In the genomic region with DNA sequence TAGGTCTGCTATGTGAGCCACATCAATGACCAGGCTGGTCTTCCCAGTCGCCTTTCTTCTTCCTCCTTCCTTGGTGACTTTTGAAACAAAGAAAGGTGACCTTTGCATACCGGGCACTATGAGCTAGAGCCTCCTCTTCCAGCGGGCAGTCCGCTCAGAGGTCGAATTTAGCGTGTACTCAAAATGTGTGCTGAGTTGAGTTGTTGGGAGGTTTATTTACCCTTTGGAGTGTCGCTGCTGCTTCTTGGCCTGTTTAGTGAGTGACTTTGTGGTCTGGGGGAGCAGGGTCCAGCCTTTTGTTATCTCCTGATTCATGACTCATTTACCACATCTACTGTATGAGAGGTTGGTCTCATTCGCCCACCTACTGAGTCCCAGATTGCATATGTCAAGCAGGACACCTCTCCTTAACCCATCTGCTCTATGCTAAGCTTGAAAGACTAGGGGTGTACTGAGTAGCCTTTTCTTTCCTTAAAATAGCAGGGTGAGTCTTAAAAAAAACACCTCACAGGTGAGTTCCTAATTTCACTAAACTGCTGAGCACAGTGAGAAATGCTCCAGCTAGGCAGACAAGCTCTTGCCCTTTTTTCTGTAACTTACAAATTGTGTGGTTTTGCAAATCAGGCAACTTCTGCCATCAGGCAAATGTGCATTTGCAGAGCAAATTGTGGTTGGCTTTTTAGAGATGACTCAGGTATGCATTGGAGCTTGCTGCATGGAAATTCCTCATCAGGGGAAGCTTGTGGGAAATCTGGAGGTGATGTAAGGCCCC, we compare ENCODE assay signal across 10 cellular contexts. TPM values are rescaled to one million over a fixed set of nuclear protein-coding genes. Genes with fewer than 3 reads are reported as not detected.
DNase-seq lines count a peak whose midpoint lies in the region; ATAC-seq, FAIRE-seq and TF ChIP-seq lines count a peak whose summit lies in the region.
"Had no signal": no experiment of that assay in that cellular context is flagged by ENCODE, and none has a peak within 500 bp of the region (broad histone marks: within the 10 kb centered on the region; RNA-seq: fewer than 3 reads in every experiment).

No MANE protein-coding gene starts in this region.

- peak; percentile 61 to 85; a peak in 3 of 4 replicates for TF ChIP-seq EP300 in HepG2 (IDR thresholded peaks at IDR 0.05; ENCODE audit: low read depth in 2 of 2, low read length in 2 of 2)
- peak; percentile 48; the same call in 1 of the 2 replicates for TF ChIP-seq EP300 in HepG2 (CRISPR knock-in tag; IDR thresholded peaks at IDR 0.05; ENCODE audit: borderline replicate concordance)
- no peak for TF ChIP-seq EP300 in stomach (IDR thresholded peaks at IDR 0.05)

- no TSS peak for BruUV-seq in HepG2 (replicated peaks; lab: Mats Ljungman, UMichigan)

- H3K4me3 ChIP-seq in HepG2 (replicated peaks in 1 of 3; ENCODE audit: insufficient read depth in 1 of 3, low read depth in 2 of 3, low read length in 3 of 3) (peak overlapping the region in 2 of 3 experiments; percentile 97 to 100; a peak in 3 of 6 replicates), stomach (no peak overlapping the region)
- H3K4me3 ChIP-seq: gastroesophageal sphincter had no signal

- peak overlapping the region; percentile 99 for H3K27ac ChIP-seq in HepG2 (ENCODE audit: extremely low read length, insufficient read depth, low read length)
- H3K27ac ChIP-seq in stomach, result peak overlapping the region in 1 of 5 donors; percentile 29
- H3K27ac ChIP-seq: gastroesophageal sphincter, VCaP had no signal

- TF ChIP-seq CTCF in GM13977 (IDR thresholded peaks at IDR 0.05; ENCODE audit: extremely low read depth, insufficient read depth, missing control alignments), result no peak
- 0 out of 2 replicates have a peak, but pooled peaks have one; percentile 25 for TF ChIP-seq CTCF in HepG2 (CRISPR knock-in tag; IDR thresholded peaks at IDR 0.05)
- TF ChIP-seq CTCF in stomach (IDR thresholded peaks at IDR 0.05), result no peak

- in situ Hi-C loops in GM13977 (cut with MboI; ENCODE audit: low pct_unique_long_range_greater_than_20kb, low sequenced_read_pairs, unreplicated experiment) (no loop called here), HepG2 (cut with HindIII; ENCODE audit: extremely low pct_ligation_motif_present, low pct_unique_long_range_greater_than_20kb) (no loop called here), KBM-7 (cut with MboI; ENCODE audit: low pct_unique_long_range_greater_than_20kb, low sequenced_read_pairs) (no loop called here)

- H3K4me2 ChIP-seq in HepG2 (ENCODE audit: low read depth, low read length), result peak overlapping the region; percentile 83

- peak; percentile 93 for FAIRE-seq in HepG2 (lab: Jason Lieb, UNC)

- CTCF ChIA-PET in HepG2 (lab: Yijun Ruan, JAX; ENCODE audit: low intra/inter-chr PET ratio, low total read pairs), result interaction anchor here (0.6 kb wide), 1 partner anchor 44 kb away, joined by 3 read pairs; no protein-coding TSS in a partner anchor

- peaks cover 64% of the 10 kb centered on the region for H3K4me1 ChIP-seq in HepG2 (ENCODE audit: insufficient read depth, low read length)
- H3K4me1 ChIP-seq in stomach, result peaks cover 4 to 16% (median 15%) of the 10 kb centered on the region in 4 donors

- POLR2A ChIA-PET in HepG2 (lab: Yijun Ruan, JAX), result interaction anchor here (0.7 to 10.5 kb wide), 10 partner anchors 9 to 432 kb away, joined by 3 to 265 read pairs (median 6); a partner anchor contains a TSS

- H3K36me3 ChIP-seq in HepG2 (replicated peaks in 1 of 2; ENCODE audit: control insufficient read depth in 1 of 2, insufficient read depth in 2 of 2, low read length in 2 of 2), result no peaks in the 10 kb centered on the region
- H3K36me3 ChIP-seq in stomach, result no peaks in the 10 kb centered on the region
- H3K36me3 ChIP-seq: gastroesophageal sphincter had no signal

- H3K9me3 ChIP-seq in HepG2 (ENCODE audit: low read length), result no peaks in the 10 kb centered on the region
- no peaks in the 10 kb centered on the region for H3K9me3 ChIP-seq in stomach
- H3K9me3 ChIP-seq: gastroesophageal sphincter had no signal

- WGBS in HepG2 (ENCODE audit: low lambda C conversion rate), result 2% methylated on average over 8 of the region's 8 CpGs
- 53 to 67% (median 59%) methylated on average over 8 of the region's 8 CpGs for WGBS in stomach, 5 donors

- TF ChIP-seq POLR2A in HepG2 (IDR thresholded peaks at IDR 0.05; ENCODE audit: insufficient read depth in 1 of 2, low read depth in 2 of 2, low read length in 2 of 2), result peak; percentile 15 to 59; a peak in 3 of 4 replicates
- TF ChIP-seq POLR2A in stomach (IDR thresholded peaks at IDR 0.05), result no peak

- no peaks in the 10 kb centered on the region; a peak in 2 of 5 replicates for H3K27me3 ChIP-seq in HepG2 (ENCODE audit: control insufficient read depth in 1 of 2, insufficient read depth in 2 of 2, low read length in 2 of 2)
- H3K27me3 ChIP-seq in stomach, result no peaks in the 10 kb centered on the region
- H3K27me3 ChIP-seq: gastroesophageal sphincter had no signal

- no peak overlapping the region for H2AFZ ChIP-seq in HepG2 (ENCODE audit: low read length)

- DNase-seq in GM13977 (ENCODE audit: low spot score) (peak; percentile 55), NCI-H526 treated with DMSO at 0.1 percent for 48 hours (lab: John Stamatoyannopoulos, UW) (peak; percentile 87), HepG2 (ENCODE audit: low spot score) (peak; percentile 97), NCI-H1930 (lab: John Stamatoyannopoulos, UW) (no peak), KBM-7 (no peak), stomach (no peak), HT-29 (ENCODE audit: low spot score) (no peak)

- TF ChIP-seq RAD21 in HepG2 (CRISPR knock-in tag; IDR thresholded peaks at IDR 0.05), result no peak

- peaks cover 5% of the 10 kb centered on the region; the same call in 1 of the 2 replicates for H4K20me1 ChIP-seq in HepG2 (ENCODE audit: insufficient read depth, low read length)

- peak overlapping the region; percentile 99 for H3K9ac ChIP-seq in HepG2 (ENCODE audit: insufficient read depth, low read depth, low read length)

- peaks cover 29% of the 10 kb centered on the region for H3K79me2 ChIP-seq in HepG2 (ENCODE audit: insufficient read depth, low read length)

- ATAC-seq in GM21723 (IDR thresholded peaks at IDR 0.05; ENCODE audit: unreplicated experiment) (peak; percentile 25), HepG2 (peak; percentile 47)
- ATAC-seq: gastroesophageal sphincter had no signal

- intact Hi-C loops in HepG2 (cut with micrococcal nuclease; ENCODE audit: unreplicated experiment) (loop anchor here (1.0 to 10.0 kb wide), 3 partner anchors 13 to 361 kb away; a partner anchor contains a TSS), stomach (cut with DNase I; ENCODE audit: low total_unique reads) (no loop called here)

TF ChIP-seq in HepG2, 621 proteins besides CTCF, POLR2A, EP300 and RAD21 (continues in another document):
- TF ChIP-seq, protein P1, sequence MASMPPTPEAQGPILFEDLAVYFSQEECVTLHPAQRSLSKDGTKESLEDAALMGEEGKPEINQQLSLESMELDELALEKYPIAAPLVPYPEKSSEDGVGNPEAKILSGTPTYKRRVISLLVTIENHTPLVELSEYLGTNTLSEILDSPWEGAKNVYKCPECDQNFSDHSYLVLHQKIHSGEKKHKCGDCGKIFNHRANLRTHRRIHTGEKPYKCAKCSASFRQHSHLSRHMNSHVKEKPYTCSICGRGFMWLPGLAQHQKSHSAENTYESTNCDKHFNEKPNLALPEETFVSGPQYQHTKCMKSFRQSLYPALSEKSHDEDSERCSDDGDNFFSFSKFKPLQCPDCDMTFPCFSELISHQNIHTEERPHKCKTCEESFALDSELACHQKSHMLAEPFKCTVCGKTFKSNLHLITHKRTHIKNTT (CRISPR knock-in tag; IDR thresholded peaks at IDR 0.05), result no peak
- no peak for TF ChIP-seq ZNF75D (CRISPR knock-in tag; IDR thresholded peaks at IDR 0.05; ENCODE audit: borderline replicate concordance)
- TF ChIP-seq, protein P2, sequence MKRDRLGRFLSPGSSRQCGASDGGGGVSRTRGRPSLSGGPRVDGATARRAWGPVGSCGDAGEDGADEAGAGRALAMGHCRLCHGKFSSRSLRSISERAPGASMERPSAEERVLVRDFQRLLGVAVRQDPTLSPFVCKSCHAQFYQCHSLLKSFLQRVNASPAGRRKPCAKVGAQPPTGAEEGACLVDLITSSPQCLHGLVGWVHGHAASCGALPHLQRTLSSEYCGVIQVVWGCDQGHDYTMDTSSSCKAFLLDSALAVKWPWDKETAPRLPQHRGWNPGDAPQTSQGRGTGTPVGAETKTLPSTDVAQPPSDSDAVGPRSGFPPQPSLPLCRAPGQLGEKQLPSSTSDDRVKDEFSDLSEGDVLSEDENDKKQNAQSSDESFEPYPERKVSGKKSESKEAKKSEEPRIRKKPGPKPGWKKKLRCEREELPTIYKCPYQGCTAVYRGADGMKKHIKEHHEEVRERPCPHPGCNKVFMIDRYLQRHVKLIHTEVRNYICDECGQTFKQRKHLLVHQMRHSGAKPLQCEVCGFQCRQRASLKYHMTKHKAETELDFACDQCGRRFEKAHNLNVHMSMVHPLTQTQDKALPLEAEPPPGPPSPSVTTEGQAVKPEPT (CRISPR knock-in tag; IDR thresholded peaks at IDR 0.05; ENCODE audit: low read depth), result no peak
- TF ChIP-seq IRX3 (CRISPR knock-in tag; IDR thresholded peaks at IDR 0.05; ENCODE audit: borderline replicate concordance, low read depth), result no peak

RNA-seq across cellular contexts. Expression of a gene that starts 3.2 kb away (rescaled TPM):
- total RNA-seq in HepG2 (2016; rRNA removed; fragmentation: Illumina TruSeq; extraction: Trizol), result 71.8 and 79.5 TPM in 2 replicates
- 41.9 and 49.0 TPM in 2 replicates for total RNA-seq in HepG2 (2016; cell fraction: cytosol; rRNA removed; fragmentation: Illumina TruSeq; extraction: Trizol; ENCODE audit: low read depth)
- 64.5 and 73.0 TPM in 2 replicates for total RNA-seq in HepG2 (2016; cell fraction: insoluble cytoplasmic fraction; rRNA removed; fragmentation: Illumina TruSeq; extraction: Trizol)
- 102 and 124 TPM in 2 replicates for total RNA-seq in HepG2 (2016; cell fraction: membrane; rRNA removed; fragmentation: Illumina TruSeq; extraction: Trizol)
- total RNA-seq in HepG2 (2016; cell fraction: nucleus; rRNA removed; fragmentation: Illumina TruSeq; extraction: Trizol), result 38.0 and 42.7 TPM in 2 replicates
- 117 and 140 TPM in 2 replicates for polyA plus RNA-seq in HepG2 (2011; rRNA removed)
- polyA plus RNA-seq in HepG2 (2011; cell fraction: cytosol; rRNA removed), result 63.7 and 115 TPM in 2 replicates
- 132 and 149 TPM in 2 replicates for polyA plus RNA-seq in HepG2 (2011; cell fraction: nucleus; rRNA removed)
- 62.2 and 69.8 TPM in 2 replicates for polyA plus RNA-seq in HepG2 (2012)
- 51.8 and 68.8 TPM in 2 replicates for polyA plus RNA-seq in HepG2 (2016; cell fraction: cytosol; fragmentation: Illumina TruSeq; extraction: Trizol; ENCODE audit: low read depth)
- 103 and 110 TPM in 2 replicates for polyA plus RNA-seq in HepG2 (2016; cell fraction: insoluble cytoplasmic fraction; fragmentation: Illumina TruSeq; extraction: Trizol; ENCODE audit: low read depth)
- 106 and 126 TPM in 2 replicates for polyA plus RNA-seq in HepG2 (2016; cell fraction: membrane; fragmentation: Illumina TruSeq; extraction: Trizol; ENCODE audit: low read depth)
- 70.3 and 71.0 TPM in 2 replicates for polyA plus RNA-seq in HepG2 (2016; cell fraction: nucleus; fragmentation: Illumina TruSeq; extraction: Trizol; ENCODE audit: insufficient read depth, low read depth)
- 134 and 280 TPM in 2 replicates for polyA minus RNA-seq in HepG2 (2011; rRNA and poly(A)+ RNA removed; ENCODE audit: low replicate concordance)
- polyA minus RNA-seq in HepG2 (2011; cell fraction: cytosol; rRNA and poly(A)+ RNA removed), result 79.8 and 91.3 TPM in 2 replicates
- 24.6 and 28.0 TPM in 2 replicates for polyA minus RNA-seq in HepG2 (2011; cell fraction: nucleus; rRNA and poly(A)+ RNA removed)
- 10 to 100 TPM; 13.8 to 36.6 (median 26.6) TPM for total RNA-seq in stomach
- 10 to 100 TPM; 14.9 to 18.6 (median 17.2) TPM for polyA plus RNA-seq in stomach
- total RNA-seq in HT-29 (2014; rRNA removed; shearing (Covaris generic)), result 117 and 133 TPM in 2 replicates

Comparison
In these comparisons a context has a peak if more than half of its experiments do, and no peak if none do; other contexts are left out.
1. DNase-seq: peak in GM13977 (single experiment), NCI-H526 treated with DMSO at 0.1 percent for 48 hours (single experiment) and HepG2 (single experiment); none in NCI-H1930 (0 of 2), KBM-7 (single experiment), stomach (single experiment) and HT-29 (single experiment).
2. H3K4me3 ChIP-seq: peak in HepG2 (2 of 3); none in stomach (0 of 4).
3. POLR2A ChIP-seq: peak in HepG2 (2 of 2); none in stomach (0 of 4).